Comparison of ENCODE assay signal across 24 cellular contexts in the genomic region with DNA sequence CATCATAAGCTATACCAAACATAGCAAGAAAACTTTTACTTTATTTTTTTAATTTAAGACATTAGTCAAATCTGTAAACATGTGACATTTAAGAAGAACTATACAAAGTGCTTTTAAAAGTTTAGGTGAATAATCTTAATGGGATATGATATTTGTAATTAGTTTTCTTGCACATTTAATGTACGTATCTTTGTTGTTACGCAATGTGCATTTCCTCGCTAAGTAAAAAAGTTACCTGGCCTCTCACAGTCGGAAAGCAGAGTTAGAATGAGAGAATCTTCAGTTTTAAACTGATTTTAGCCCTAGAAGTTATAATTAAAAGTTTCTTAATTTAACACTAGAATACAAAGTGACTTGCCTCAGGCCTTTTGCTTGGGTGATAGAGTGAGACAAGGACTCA.
DNase-seq lines count a peak whose midpoint lies in the region; ATAC-seq, FAIRE-seq and TF ChIP-seq lines count a peak whose summit lies in the region.
"Had no signal": no experiment of that assay in that cellular context is flagged by ENCODE, and none has a peak within 500 bp of the region (broad histone marks: within the 10 kb centered on the region; RNA-seq: fewer than 3 reads in every experiment).

No MANE protein-coding gene starts in this region.

- CTCF ChIA-PET in HepG2 (lab: Yijun Ruan, JAX; ENCODE audit: low intra/inter-chr PET ratio, low total read pairs): no interaction called here
- CTCF ChIA-PET in H1 (lab: Charles Lee; ENCODE audit: partially characterized antibody): no interaction called here

- no peaks in the 10 kb centered on the region for H3K79me1 ChIP-seq in H1 (ENCODE audit: low read depth, low read length)

- H3K4me1 ChIP-seq in HepG2 (ENCODE audit: insufficient read depth, low read length) (no peaks in the 10 kb centered on the region), right lobe of liver (no peaks in the 10 kb centered on the region), H1 (replicated peaks in 1 of 4; ENCODE audit: control insufficient read depth in 3 of 4, insufficient read depth in 4 of 4, low read length in 3 of 4) (no peaks in the 10 kb centered on the region), uterus (no peaks in the 10 kb centered on the region)
- H3K4me1 ChIP-seq: BE2C, BLaER1 had no signal

- no peak overlapping the region for H2BK15ac ChIP-seq in H1 (ENCODE audit: low read length)

- no peak overlapping the region for H2BK12ac ChIP-seq in H1 (ENCODE audit: low read depth, low read length)

- H3K9me3 ChIP-seq in HepG2 (ENCODE audit: low read length): peaks cover 45% of the 10 kb centered on the region
- no peaks in the 10 kb centered on the region for H3K9me3 ChIP-seq in right lobe of liver
- 0 out of 4 replicates have a peak, but pooled peaks cover 0 to 4% of the 10 kb centered on the region in 2 experiments for H3K9me3 ChIP-seq in H1 (ENCODE audit: insufficient read depth in 2 of 2, low read depth in 1 of 2, low read length in 1 of 2)
- H3K9me3 ChIP-seq in uterus: no peaks in the 10 kb centered on the region
- H3K9me3 ChIP-seq: BE2C, BLaER1 had no signal

- H4K8ac ChIP-seq in H1 (ENCODE audit: extremely low read depth, insufficient read depth, low read length): no peak overlapping the region

- no peak overlapping the region for H3K56ac ChIP-seq in H1 (replicated peaks; ENCODE audit: insufficient read length, low read depth, low read length)

- no TSS peak for BruUV-seq in HepG2 (replicated peaks; lab: Mats Ljungman, UMichigan)

- intact Hi-C loops in HepG2 (cut with micrococcal nuclease; ENCODE audit: unreplicated experiment): no loop called here
- intact Hi-C loops in right lobe of liver (cut with DNase I): no loop called here
- intact Hi-C loops in uterus (cut with DNase I; ENCODE audit: low total_unique reads): no loop called here

- no peak for ATAC-seq in HepG2
- ATAC-seq in right lobe of liver: no peak
- ATAC-seq: GM12878 had no signal

- H2BK5ac ChIP-seq in H1 (ENCODE audit: low read depth, low read length): no peak overlapping the region

- H2AK5ac ChIP-seq in H1 (ENCODE audit: low read depth, low read length): no peak overlapping the region

- H3K4me3 ChIP-seq in HepG2 (replicated peaks in 1 of 3; ENCODE audit: insufficient read depth in 1 of 3, low read depth in 2 of 3, low read length in 3 of 3) (no peak overlapping the region), right lobe of liver (no peak overlapping the region), H1 (ENCODE audit: extremely low read depth in 1 of 4, insufficient read depth in 2 of 4, low read depth in 3 of 4, low read length in 4 of 4) (no peak overlapping the region), uterus (no peak overlapping the region)
- H3K4me3 ChIP-seq: BLaER1, GM12878 had no signal

- WGBS in HepG2 (ENCODE audit: low lambda C conversion rate): 57% methylated on average over 4 of the region's 4 CpGs
- 91% methylated on average over 4 of the region's 4 CpGs for WGBS in right lobe of liver (ENCODE audit: insufficient coverage, low coverage, low lambda C conversion rate, missing lambda C conversion rate)
- WGBS in H1 (ENCODE audit: extremely low coverage in 1 of 2, insufficient coverage in 1 of 2, insufficient read length in 1 of 2, insufficient replicate concordance in 2 of 2, low coverage in 1 of 2, low lambda C conversion rate in 2 of 2, missing lambda C conversion rate in 1 of 2), 2 experiments: 96% methylated on average over 4 of the region's 4 CpGs; no CpG with 5 or more reads in 1 of the 2 experiments

- no peak for DNase-seq in HepG2 (ENCODE audit: low spot score)
- DNase-seq in right lobe of liver: no peak
- DNase-seq in H1 (ENCODE audit: low read depth in 1 of 2, low spot score in 2 of 2): no peak
- DNase-seq in NCI-H1436 treated with DMSO at 0.1 percent for 48 hours (lab: John Stamatoyannopoulos, UW): no peak
- no peak for DNase-seq in uterus
- DNase-seq: ACHN; BE2C; C1 segment of cervical spinal cord; CD4-positive, alpha-beta memory T cell; CD4-positive, CD25-positive, alpha-beta regulatory T cell; CD8-positive, alpha-beta memory T cell; COR-L47; DMS 273 treated with DMSO at 0.1 percent for 48 hours; DMS153; DMS53; DMS79; DND-41; EL; GDM1 had no signal

- TF ChIP-seq EP300 in HepG2 (IDR thresholded peaks at IDR 0.05; ENCODE audit: low read depth in 2 of 2, low read length in 2 of 2): no peak
- TF ChIP-seq EP300 in HepG2 (CRISPR knock-in tag; IDR thresholded peaks at IDR 0.05; ENCODE audit: borderline replicate concordance): no peak
- no peak for TF ChIP-seq EP300 in H1 (IDR thresholded peaks at IDR 0.05; ENCODE audit: borderline replicate concordance in 1 of 2, low read depth in 2 of 2, low read length in 2 of 2)

- TF ChIP-seq RAD21 in HepG2 (CRISPR knock-in tag; IDR thresholded peaks at IDR 0.05): no peak
- TF ChIP-seq RAD21 in H1 (IDR thresholded peaks at IDR 0.05 in 1 of 2, conservative IDR thresholded peaks at IDR 0.05 in 1 of 2; ENCODE audit: low read depth in 2 of 2, low read length in 2 of 2): no peak

- H2AFZ ChIP-seq in HepG2 (ENCODE audit: low read length) (no peak overlapping the region), H1 (ENCODE audit: low read length) (no peak overlapping the region)

- H3K23ac ChIP-seq in H1 (ENCODE audit: insufficient read length): no peak overlapping the region

- H3K9ac ChIP-seq in HepG2 (ENCODE audit: insufficient read depth, low read depth, low read length) (no peak overlapping the region), H1 (replicated peaks in 1 of 4; ENCODE audit: extremely low read depth in 1 of 4, low read depth in 3 of 4, low read length in 3 of 4) (no peak overlapping the region)
- H3K9ac ChIP-seq: BLaER1 had no signal

- H3K36me3 ChIP-seq in HepG2 (replicated peaks in 1 of 2; ENCODE audit: control insufficient read depth in 1 of 2, insufficient read depth in 2 of 2, low read length in 2 of 2): no peaks in the 10 kb centered on the region
- no peaks in the 10 kb centered on the region for H3K36me3 ChIP-seq in right lobe of liver
- H3K36me3 ChIP-seq in H1 (ENCODE audit: control insufficient read depth in 2 of 4, insufficient read depth in 4 of 4, low read length in 3 of 4): no peaks in the 10 kb centered on the region
- H3K36me3 ChIP-seq in uterus: no peaks in the 10 kb centered on the region
- H3K36me3 ChIP-seq: BE2C, BLaER1 had no signal

- POLR2A ChIA-PET in HepG2 (lab: Yijun Ruan, JAX): no interaction called here
- POLR2A ChIA-PET in H1 (lab: Charles Lee; ENCODE audit: partially characterized antibody): no interaction called here

- H3K23me2 ChIP-seq in H1 (ENCODE audit: low read depth, low read length): no peaks in the 10 kb centered on the region

- TF ChIP-seq POLR2A in HepG2 (IDR thresholded peaks at IDR 0.05; ENCODE audit: insufficient read depth in 1 of 2, low read depth in 2 of 2, low read length in 2 of 2): no peak
- no peak for TF ChIP-seq POLR2A in right lobe of liver (IDR thresholded peaks at IDR 0.05)
- no peak for TF ChIP-seq POLR2A in H1 (IDR thresholded peaks at IDR 0.05; ENCODE audit: control extremely low read depth in 1 of 2, low read depth in 2 of 2, low read length in 2 of 2)
- no peak for TF ChIP-seq POLR2A in uterus (IDR thresholded peaks at IDR 0.05)

- no peak overlapping the region for H4K91ac ChIP-seq in H1 (replicated peaks; ENCODE audit: insufficient read length, low read length)

- H3K79me2 ChIP-seq in HepG2 (ENCODE audit: insufficient read depth, low read length) (no peaks in the 10 kb centered on the region), H1 (ENCODE audit: control insufficient read depth in 1 of 2, insufficient read depth in 2 of 2, low read length in 2 of 2) (no peaks in the 10 kb centered on the region)

- in situ Hi-C loops in HepG2 (cut with HindIII; ENCODE audit: extremely low pct_ligation_motif_present, low pct_unique_long_range_greater_than_20kb): no loop called here

- H3K27ac ChIP-seq in HepG2 (ENCODE audit: extremely low read length, insufficient read depth, low read length) (no peak overlapping the region), right lobe of liver (no peak overlapping the region), H1 (ENCODE audit: low read depth, low read length) (no peak overlapping the region), uterus (no peak overlapping the region)
- H3K27ac ChIP-seq: 22Rv1, BLaER1 had no signal

- H3K14ac ChIP-seq in H1 (ENCODE audit: insufficient read length): no peak overlapping the region

- H4K20me1 ChIP-seq in HepG2 (ENCODE audit: insufficient read depth, low read length) (no peaks in the 10 kb centered on the region), H1 (replicated peaks in 1 of 2; ENCODE audit: control insufficient read depth in 1 of 2, insufficient read depth in 2 of 2, low read length in 2 of 2) (no peaks in the 10 kb centered on the region)
- H4K20me1 ChIP-seq: BLaER1 had no signal

- H4K5ac ChIP-seq in H1 (ENCODE audit: insufficient read length, low read depth, low read length): no peak overlapping the region

- FAIRE-seq in HepG2 (lab: Jason Lieb, UNC): no peak
- no peak for FAIRE-seq in H1 (lab: Jason Lieb, UNC)
- FAIRE-seq: GM12878, GM12892, GM18507 had no signal

- H3K18ac ChIP-seq in H1 (ENCODE audit: extremely low read depth, low read length): no peak overlapping the region

- no peak overlapping the region for H2BK20ac ChIP-seq in H1 (ENCODE audit: low read length)

- H3K27me3 ChIP-seq in HepG2 (ENCODE audit: control insufficient read depth in 1 of 2, insufficient read depth in 2 of 2, low read length in 2 of 2): no peaks in the 10 kb centered on the region
- no peaks in the 10 kb centered on the region for H3K27me3 ChIP-seq in right lobe of liver
- H3K27me3 ChIP-seq in H1 (replicated peaks in 1 of 4; ENCODE audit: control insufficient read depth in 3 of 4, extremely low read depth in 1 of 4, insufficient read depth in 3 of 4, low read length in 3 of 4): no peaks in the 10 kb centered on the region
- H3K27me3 ChIP-seq in uterus: no peaks in the 10 kb centered on the region
- H3K27me3 ChIP-seq: BE2C, BLaER1 had no signal

- no peak overlapping the region for H3K4ac ChIP-seq in H1 (replicated peaks; ENCODE audit: insufficient read length, low read depth, low read length)

- no peak for TF ChIP-seq CTCF in HepG2 (CRISPR knock-in tag; IDR thresholded peaks at IDR 0.05)
- no peak for TF ChIP-seq CTCF in right lobe of liver (IDR thresholded peaks at IDR 0.05)
- TF ChIP-seq CTCF in H1 (IDR thresholded peaks at IDR 0.05; ENCODE audit: control extremely low read depth in 1 of 3, insufficient read depth in 1 of 3, low read depth in 1 of 3, low read length in 3 of 3): no peak
- TF ChIP-seq CTCF in uterus (IDR thresholded peaks at IDR 0.05): no peak

- no peak overlapping the region for H2BK120ac ChIP-seq in H1 (replicated peaks; ENCODE audit: low read depth, low read length)

- no peak overlapping the region for H3K4me2 ChIP-seq in HepG2 (ENCODE audit: low read depth, low read length)
- no peak overlapping the region for H3K4me2 ChIP-seq in H1 (ENCODE audit: insufficient read depth in 1 of 2, low read depth in 2 of 2, low read length in 2 of 2)
- H3K4me2 ChIP-seq: BLaER1 had no signal

TF ChIP-seq in H1, 55 proteins besides CTCF, POLR2A, EP300 and RAD21 (continues in another document):
- peak; percentile 80; the same call in 1 of the 2 replicates for TF ChIP-seq CEBPB (IDR thresholded peaks at IDR 0.05; ENCODE audit: low read depth, low read length)
- TF ChIP-seq, protein P1, sequence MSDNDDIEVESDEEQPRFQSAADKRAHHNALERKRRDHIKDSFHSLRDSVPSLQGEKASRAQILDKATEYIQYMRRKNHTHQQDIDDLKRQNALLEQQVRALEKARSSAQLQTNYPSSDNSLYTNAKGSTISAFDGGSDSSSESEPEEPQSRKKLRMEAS (IDR thresholded peaks at IDR 0.05): no peak
